ENCODE assay signal across 9 cellular contexts in the genomic region with DNA sequence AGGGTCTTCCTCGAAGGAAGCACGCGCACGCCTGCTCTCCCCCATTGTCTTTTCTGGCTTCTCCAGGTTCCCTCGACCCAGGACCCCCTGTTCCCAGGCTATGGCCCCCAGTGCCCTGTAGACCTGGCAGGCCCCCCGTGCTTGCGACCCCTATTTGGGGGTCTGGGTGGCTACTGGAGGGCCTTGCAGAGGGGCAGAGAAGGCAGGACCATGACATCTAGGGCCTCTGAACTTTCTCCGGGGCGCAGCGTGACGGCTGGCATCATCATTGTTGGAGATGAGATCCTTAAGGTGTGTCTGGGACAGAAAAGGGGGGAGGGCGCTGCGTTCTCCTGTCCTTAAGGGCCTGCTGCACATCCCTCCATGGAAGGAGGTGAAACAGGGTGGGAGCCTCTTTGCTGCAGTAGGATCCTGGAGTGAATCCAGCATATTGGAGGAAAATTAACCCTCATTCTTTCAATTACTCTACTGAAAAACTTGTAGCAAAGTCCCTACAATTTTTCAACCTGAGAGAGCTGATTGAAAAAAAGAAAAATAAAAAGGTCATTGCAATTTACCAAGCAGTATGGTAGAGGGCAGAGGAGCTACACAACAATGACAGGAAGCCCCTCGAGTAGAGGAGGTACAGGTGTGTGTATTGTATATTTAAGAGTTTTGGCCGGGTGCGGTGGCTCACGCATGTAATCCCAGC. TPM values are rescaled to one million over a fixed set of nuclear protein-coding genes. Genes with fewer than 3 reads are reported as not detected.
DNase-seq lines count a peak whose midpoint lies in the region; ATAC-seq, FAIRE-seq and TF ChIP-seq lines count a peak whose summit lies in the region.
"Had no signal": no experiment of that assay in that cellular context is flagged by ENCODE, and none has a peak within 500 bp of the region (broad histone marks: within the 10 kb centered on the region; RNA-seq: fewer than 3 reads in every experiment).

No MANE protein-coding gene starts in this region.

- ATAC-seq in HG02884 (IDR thresholded peaks at IDR 0.05; ENCODE audit: unreplicated experiment) = no peak

- FAIRE-seq in kidney (lab: Jason Lieb, UNC) = no peak

- H3K4me3 ChIP-seq in WERI-Rb-1 (ENCODE audit: low read depth, low read length) (peak overlapping the region; percentile 68), kidney (ENCODE audit: low read length in 2 of 2) (peak overlapping the region; percentile 89 to 100)

- H3K36me3 ChIP-seq in WERI-Rb-1 (peaks cover 54% of the 10 kb centered on the region), kidney (ENCODE audit: control insufficient read depth in 1 of 2, insufficient read depth in 2 of 2, low read length in 2 of 2) (peaks cover 5 to 14% of the 10 kb centered on the region in 2 donors)

- H3K27ac ChIP-seq in WERI-Rb-1 (peak overlapping the region; percentile 85), kidney (ENCODE audit: low read depth in 2 of 2, low read length in 2 of 2) (peak overlapping the region in 1 of 2 donors; percentile 83), temporal lobe (ENCODE audit: low read depth, low read length) (peak overlapping the region; percentile 29)

- TF ChIP-seq CTCF in WERI-Rb-1 (IDR thresholded peaks at IDR 0.05; ENCODE audit: low read depth, low read length) (no peak), kidney (IDR thresholded peaks at IDR 0.05; ENCODE audit: borderline replicate concordance, extremely low read depth, insufficient read depth) (no peak)

- H3K9me3 ChIP-seq in WERI-Rb-1 (ENCODE audit: severe bottlenecking) = no peaks in the 10 kb centered on the region
- H3K9me3 ChIP-seq in kidney (ENCODE audit: control insufficient read depth in 1 of 2, low read length in 2 of 2) = no peaks in the 10 kb centered on the region

- peak; percentile 55 for DNase-seq in NCI-H82 (lab: John Stamatoyannopoulos, UW)
- no peak for DNase-seq in NCI-H82 treated with DMSO at 0.1 percent for 48 hours (lab: John Stamatoyannopoulos, UW; ENCODE audit: unreplicated experiment)
- DNase-seq in WERI-Rb-1 = peak; percentile 51
- peak; percentile 56 for DNase-seq in kidney
- DNase-seq in globus pallidus (ENCODE audit: low spot score) = no peak
- DNase-seq in NCI-H1092 (lab: John Stamatoyannopoulos, UW) = no peak
- DNase-seq: activated B cell treated with CpG ODN at 0.5 μM for 24 hours had no signal

- no peaks in the 10 kb centered on the region for H3K27me3 ChIP-seq in WERI-Rb-1 (ENCODE audit: insufficient read depth, low read depth, severe bottlenecking)

- H3K4me1 ChIP-seq in kidney (ENCODE audit: control insufficient read depth in 1 of 2, insufficient read depth in 1 of 2, low read depth in 1 of 2, low read length in 2 of 2) = peaks cover 5 to 13% of the 10 kb centered on the region in 2 donors

- H3K9ac ChIP-seq in kidney (ENCODE audit: low read length in 2 of 2) = peak overlapping the region; percentile 70 to 99

- intact Hi-C loops in kidney (cut with DNase I) = no loop called here

RNA-seq across cellular contexts. Expression of a gene that starts 0.8 kb away (rescaled TPM):
- 34.1 TPM for total RNA-seq in kidney
- 37.9 TPM for polyA plus RNA-seq in kidney (ENCODE audit: insufficient read depth, low read depth, low replicate concordance)
- total RNA-seq in temporal lobe = 9.8 TPM

RNA-seq across cellular contexts. Expression of a gene that starts 9.4 kb away (rescaled TPM):
- 23.1 TPM for total RNA-seq in kidney
- polyA plus RNA-seq in kidney (ENCODE audit: insufficient read depth, low read depth, low replicate concordance) = 43.1 TPM
- 11.8 TPM for total RNA-seq in temporal lobe

RNA-seq across cellular contexts. Expression of a gene that starts 9.5 kb away (rescaled TPM):
- total RNA-seq in kidney = not detected
- polyA plus RNA-seq in kidney (ENCODE audit: insufficient read depth, low read depth, low replicate concordance) = not detected
- total RNA-seq in temporal lobe = not detected

RNA-seq across cellular contexts. Expression of a gene that starts 13.4 kb away (rescaled TPM):
- total RNA-seq in kidney (153 TPM), temporal lobe (7.4 TPM)
- polyA plus RNA-seq in kidney (ENCODE audit: insufficient read depth, low read depth, low replicate concordance) = 43.8 TPM

RNA-seq across cellular contexts. Expression of a gene that starts 18.7 kb away (rescaled TPM):
- 68.7 TPM for total RNA-seq in kidney
- 20.1 TPM for polyA plus RNA-seq in kidney (ENCODE audit: insufficient read depth, low read depth, low replicate concordance)
- 1.5 TPM for total RNA-seq in temporal lobe

Comparison
In these comparisons a context has a peak if more than half of its experiments do, and no peak if none do; other contexts are left out.
1. DNase-seq: peak in NCI-H82 (single experiment), WERI-Rb-1 (single experiment) and kidney (single experiment); none in NCI-H82 treated with DMSO at 0.1 percent for 48 hours (single experiment), globus pallidus (single experiment) and NCI-H1092 (single experiment).